ENCODE assay signal across 1 cellular context in the genomic region with DNA sequence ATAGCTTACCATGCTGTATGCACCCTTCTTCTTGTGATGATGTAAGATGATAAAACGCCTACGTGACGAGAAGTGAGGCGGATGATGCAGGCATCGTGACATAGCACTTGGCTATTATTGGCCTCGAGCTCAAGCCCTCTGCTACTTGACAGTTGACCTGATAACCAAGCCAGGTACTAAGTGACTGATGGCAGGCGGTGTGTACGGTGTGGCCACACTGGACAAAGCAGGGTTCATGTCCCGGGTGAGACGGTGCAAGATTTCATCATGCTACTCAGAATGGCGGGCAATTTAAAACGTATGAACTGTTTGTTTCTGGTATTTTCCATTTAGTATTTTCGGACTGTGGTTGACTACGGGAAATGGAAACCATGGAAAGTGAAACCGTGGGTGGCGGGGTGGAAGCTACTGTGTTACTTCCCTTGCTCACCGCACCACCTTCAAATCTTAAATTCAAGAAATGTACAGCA.
TF ChIP-seq lines count a peak whose summit lies in the region.

No MANE protein-coding gene starts in this region.

TF ChIP-seq in K562, 482 proteins besides CTCF, POLR2A, EP300 and RAD21 (continued from another document and continues in another):
- TF ChIP-seq, protein P1, sequence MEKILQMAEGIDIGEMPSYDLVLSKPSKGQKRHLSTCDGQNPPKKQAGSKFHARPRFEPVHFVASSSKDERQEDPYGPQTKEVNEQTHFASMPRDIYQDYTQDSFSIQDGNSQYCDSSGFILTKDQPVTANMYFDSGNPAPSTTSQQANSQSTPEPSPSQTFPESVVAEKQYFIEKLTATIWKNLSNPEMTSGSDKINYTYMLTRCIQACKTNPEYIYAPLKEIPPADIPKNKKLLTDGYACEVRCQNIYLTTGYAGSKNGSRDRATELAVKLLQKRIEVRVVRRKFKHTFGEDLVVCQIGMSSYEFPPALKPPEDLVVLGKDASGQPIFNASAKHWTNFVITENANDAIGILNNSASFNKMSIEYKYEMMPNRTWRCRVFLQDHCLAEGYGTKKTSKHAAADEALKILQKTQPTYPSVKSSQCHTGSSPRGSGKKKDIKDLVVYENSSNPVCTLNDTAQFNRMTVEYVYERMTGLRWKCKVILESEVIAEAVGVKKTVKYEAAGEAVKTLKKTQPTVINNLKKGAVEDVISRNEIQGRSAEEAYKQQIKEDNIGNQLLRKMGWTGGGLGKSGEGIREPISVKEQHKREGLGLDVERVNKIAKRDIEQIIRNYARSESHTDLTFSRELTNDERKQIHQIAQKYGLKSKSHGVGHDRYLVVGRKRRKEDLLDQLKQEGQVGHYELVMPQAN (IDR thresholded peaks at IDR 0.05; ENCODE audit: borderline replicate concordance), result no peak
- no peak for TF ChIP-seq FOXA1 (IDR thresholded peaks at IDR 0.05; ENCODE audit: borderline replicate concordance)
- peak; percentile 78 for TF ChIP-seq NCOA1 (IDR thresholded peaks at IDR 0.05; ENCODE audit: low read depth)
- no peak for TF ChIP-seq ZNF224 (CRISPR knock-in tag; IDR thresholded peaks at IDR 0.05)
- TF ChIP-seq, protein P2, sequence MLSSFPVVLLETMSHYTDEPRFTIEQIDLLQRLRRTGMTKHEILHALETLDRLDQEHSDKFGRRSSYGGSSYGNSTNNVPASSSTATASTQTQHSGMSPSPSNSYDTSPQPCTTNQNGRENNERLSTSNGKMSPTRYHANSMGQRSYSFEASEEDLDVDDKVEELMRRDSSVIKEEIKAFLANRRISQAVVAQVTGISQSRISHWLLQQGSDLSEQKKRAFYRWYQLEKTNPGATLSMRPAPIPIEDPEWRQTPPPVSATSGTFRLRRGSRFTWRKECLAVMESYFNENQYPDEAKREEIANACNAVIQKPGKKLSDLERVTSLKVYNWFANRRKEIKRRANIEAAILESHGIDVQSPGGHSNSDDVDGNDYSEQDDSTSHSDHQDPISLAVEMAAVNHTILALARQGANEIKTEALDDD (IDR thresholded peaks at IDR 0.05), result peak; percentile 70
- TF ChIP-seq TRIM24 (IDR thresholded peaks at IDR 0.05), result no peak; a peak in 2 of 4 replicates
- TF ChIP-seq MEIS2 (IDR thresholded peaks at IDR 0.05; ENCODE audit: partially characterized antibody), result peak; percentile 76
- TF ChIP-seq MTA3 (IDR thresholded peaks at IDR 0.05; ENCODE audit: borderline replicate concordance), result peak; percentile 80
- peak; percentile 63 for TF ChIP-seq MAFG (tag; conservative IDR thresholded peaks at IDR 0.05)
- peak; percentile 86; the same call in 1 of the 2 replicates for TF ChIP-seq TARDBP (IDR thresholded peaks at IDR 0.05)
- TF ChIP-seq ZNF24 (IDR thresholded peaks at IDR 0.05), result no peak
- TF ChIP-seq SRSF9 (IDR thresholded peaks at IDR 0.05; ENCODE audit: borderline replicate concordance, low read depth, low read length), result no peak
- TF ChIP-seq SP2 (IDR thresholded peaks at IDR 0.05; ENCODE audit: extremely low read depth, low read depth, low read length, poor library complexity, severe bottlenecking), result no peak
- peak; percentile 38; the same call in 1 of the 2 replicates for TF ChIP-seq NFRKB (IDR thresholded peaks at IDR 0.05; ENCODE audit: low read depth)
- TF ChIP-seq ZC3H11A (IDR thresholded peaks at IDR 0.05; ENCODE audit: low read depth, low read length), result no peak
- TF ChIP-seq, protein P3, sequence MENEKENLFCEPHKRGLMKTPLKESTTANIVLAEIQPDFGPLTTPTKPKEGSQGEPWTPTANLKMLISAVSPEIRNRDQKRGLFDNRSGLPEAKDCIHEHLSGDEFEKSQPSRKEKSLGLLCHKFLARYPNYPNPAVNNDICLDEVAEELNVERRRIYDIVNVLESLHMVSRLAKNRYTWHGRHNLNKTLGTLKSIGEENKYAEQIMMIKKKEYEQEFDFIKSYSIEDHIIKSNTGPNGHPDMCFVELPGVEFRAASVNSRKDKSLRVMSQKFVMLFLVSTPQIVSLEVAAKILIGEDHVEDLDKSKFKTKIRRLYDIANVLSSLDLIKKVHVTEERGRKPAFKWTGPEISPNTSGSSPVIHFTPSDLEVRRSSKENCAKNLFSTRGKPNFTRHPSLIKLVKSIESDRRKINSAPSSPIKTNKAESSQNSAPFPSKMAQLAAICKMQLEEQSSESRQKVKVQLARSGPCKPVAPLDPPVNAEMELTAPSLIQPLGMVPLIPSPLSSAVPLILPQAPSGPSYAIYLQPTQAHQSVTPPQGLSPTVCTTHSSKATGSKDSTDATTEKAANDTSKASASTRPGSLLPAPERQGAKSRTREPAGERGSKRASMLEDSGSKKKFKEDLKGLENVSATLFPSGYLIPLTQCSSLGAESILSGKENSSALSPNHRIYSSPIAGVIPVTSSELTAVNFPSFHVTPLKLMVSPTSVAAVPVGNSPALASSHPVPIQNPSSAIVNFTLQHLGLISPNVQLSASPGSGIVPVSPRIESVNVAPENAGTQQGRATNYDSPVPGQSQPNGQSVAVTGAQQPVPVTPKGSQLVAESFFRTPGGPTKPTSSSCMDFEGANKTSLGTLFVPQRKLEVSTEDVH (IDR thresholded peaks at IDR 0.05; ENCODE audit: low read depth, partially characterized antibody), result no peak
- TF ChIP-seq MEF2A (IDR thresholded peaks at IDR 0.05; ENCODE audit: control insufficient read depth, low read depth, low read length), result 0 out of 2 replicates have a peak, but pooled peaks have one; percentile 26
- TF ChIP-seq SMARCA4 (IDR thresholded peaks at IDR 0.05), result peak; percentile 41; the same call in 1 of the 2 replicates
- TF ChIP-seq ARNT (IDR thresholded peaks at IDR 0.05), result peak in 1 of 2 experiments; percentile 71; a peak in 1 of 4 replicates
- TF ChIP-seq ATF7 (IDR thresholded peaks at IDR 0.05), result peak; percentile 75
- no peak for TF ChIP-seq SLC30A9 (CRISPR knock-in tag; IDR thresholded peaks at IDR 0.05)
- peak; percentile 78 for TF ChIP-seq NFE2 (IDR thresholded peaks at IDR 0.05; ENCODE audit: low read depth)
- TF ChIP-seq GABPA (tag; conservative IDR thresholded peaks at IDR 0.05; ENCODE audit: low read depth), result 0 out of 2 replicates have a peak, but pooled peaks have one; percentile 19
- TF ChIP-seq, protein P4, sequence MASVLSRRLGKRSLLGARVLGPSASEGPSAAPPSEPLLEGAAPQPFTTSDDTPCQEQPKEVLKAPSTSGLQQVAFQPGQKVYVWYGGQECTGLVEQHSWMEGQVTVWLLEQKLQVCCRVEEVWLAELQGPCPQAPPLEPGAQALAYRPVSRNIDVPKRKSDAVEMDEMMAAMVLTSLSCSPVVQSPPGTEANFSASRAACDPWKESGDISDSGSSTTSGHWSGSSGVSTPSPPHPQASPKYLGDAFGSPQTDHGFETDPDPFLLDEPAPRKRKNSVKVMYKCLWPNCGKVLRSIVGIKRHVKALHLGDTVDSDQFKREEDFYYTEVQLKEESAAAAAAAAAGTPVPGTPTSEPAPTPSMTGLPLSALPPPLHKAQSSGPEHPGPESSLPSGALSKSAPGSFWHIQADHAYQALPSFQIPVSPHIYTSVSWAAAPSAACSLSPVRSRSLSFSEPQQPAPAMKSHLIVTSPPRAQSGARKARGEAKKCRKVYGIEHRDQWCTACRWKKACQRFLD (CRISPR knock-in tag; IDR thresholded peaks at IDR 0.05), result peak; percentile 31; the same call in 1 of the 2 replicates
- 0 out of 2 replicates have a peak, but pooled peaks have one; percentile 32 for TF ChIP-seq KHSRP (IDR thresholded peaks at IDR 0.05)
- no peak for TF ChIP-seq RBM17 (IDR thresholded peaks at IDR 0.05; ENCODE audit: borderline replicate concordance, low read depth, low read length)
- TF ChIP-seq, protein P5, sequence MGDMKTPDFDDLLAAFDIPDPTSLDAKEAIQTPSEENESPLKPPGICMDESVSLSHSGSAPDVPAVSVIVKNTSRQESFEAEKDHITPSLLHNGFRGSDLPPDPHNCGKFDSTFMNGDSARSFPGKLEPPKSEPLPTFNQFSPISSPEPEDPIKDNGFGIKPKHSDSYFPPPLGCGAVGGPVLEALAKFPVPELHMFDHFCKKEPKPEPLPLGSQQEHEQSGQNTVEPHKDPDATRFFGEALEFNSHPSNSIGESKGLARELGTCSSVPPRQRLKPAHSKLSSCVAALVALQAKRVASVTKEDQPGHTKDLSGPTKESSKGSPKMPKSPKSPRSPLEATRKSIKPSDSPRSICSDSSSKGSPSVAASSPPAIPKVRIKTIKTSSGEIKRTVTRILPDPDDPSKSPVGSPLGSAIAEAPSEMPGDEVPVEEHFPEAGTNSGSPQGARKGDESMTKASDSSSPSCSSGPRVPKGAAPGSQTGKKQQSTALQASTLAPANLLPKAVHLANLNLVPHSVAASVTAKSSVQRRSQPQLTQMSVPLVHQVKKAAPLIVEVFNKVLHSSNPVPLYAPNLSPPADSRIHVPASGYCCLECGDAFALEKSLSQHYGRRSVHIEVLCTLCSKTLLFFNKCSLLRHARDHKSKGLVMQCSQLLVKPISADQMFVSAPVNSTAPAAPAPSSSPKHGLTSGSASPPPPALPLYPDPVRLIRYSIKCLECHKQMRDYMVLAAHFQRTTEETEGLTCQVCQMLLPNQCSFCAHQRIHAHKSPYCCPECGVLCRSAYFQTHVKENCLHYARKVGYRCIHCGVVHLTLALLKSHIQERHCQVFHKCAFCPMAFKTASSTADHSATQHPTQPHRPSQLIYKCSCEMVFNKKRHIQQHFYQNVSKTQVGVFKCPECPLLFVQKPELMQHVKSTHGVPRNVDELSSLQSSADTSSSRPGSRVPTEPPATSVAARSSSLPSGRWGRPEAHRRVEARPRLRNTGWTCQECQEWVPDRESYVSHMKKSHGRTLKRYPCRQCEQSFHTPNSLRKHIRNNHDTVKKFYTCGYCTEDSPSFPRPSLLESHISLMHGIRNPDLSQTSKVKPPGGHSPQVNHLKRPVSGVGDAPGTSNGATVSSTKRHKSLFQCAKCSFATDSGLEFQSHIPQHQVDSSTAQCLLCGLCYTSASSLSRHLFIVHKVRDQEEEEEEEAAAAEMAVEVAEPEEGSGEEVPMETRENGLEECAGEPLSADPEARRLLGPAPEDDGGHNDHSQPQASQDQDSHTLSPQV (IDR thresholded peaks at IDR 0.05), result peak; percentile 56; the same call in 1 of the 2 replicates
- TF ChIP-seq, protein P6, sequence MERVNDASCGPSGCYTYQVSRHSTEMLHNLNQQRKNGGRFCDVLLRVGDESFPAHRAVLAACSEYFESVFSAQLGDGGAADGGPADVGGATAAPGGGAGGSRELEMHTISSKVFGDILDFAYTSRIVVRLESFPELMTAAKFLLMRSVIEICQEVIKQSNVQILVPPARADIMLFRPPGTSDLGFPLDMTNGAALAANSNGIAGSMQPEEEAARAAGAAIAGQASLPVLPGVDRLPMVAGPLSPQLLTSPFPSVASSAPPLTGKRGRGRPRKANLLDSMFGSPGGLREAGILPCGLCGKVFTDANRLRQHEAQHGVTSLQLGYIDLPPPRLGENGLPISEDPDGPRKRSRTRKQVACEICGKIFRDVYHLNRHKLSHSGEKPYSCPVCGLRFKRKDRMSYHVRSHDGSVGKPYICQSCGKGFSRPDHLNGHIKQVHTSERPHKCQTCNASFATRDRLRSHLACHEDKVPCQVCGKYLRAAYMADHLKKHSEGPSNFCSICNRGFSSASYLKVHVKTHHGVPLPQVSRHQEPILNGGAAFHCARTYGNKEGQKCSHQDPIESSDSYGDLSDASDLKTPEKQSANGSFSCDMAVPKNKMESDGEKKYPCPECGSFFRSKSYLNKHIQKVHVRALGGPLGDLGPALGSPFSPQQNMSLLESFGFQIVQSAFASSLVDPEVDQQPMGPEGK (CRISPR knock-in tag; IDR thresholded peaks at IDR 0.05; ENCODE audit: borderline replicate concordance), result no peak
- no peak for TF ChIP-seq TCF7 (IDR thresholded peaks at IDR 0.05; ENCODE audit: borderline replicate concordance)
- no peak for TF ChIP-seq TGIF2 (CRISPR knock-in tag; IDR thresholded peaks at IDR 0.05)
- TF ChIP-seq ARID1B (IDR thresholded peaks at IDR 0.05), result 0 out of 2 replicates have a peak, but pooled peaks have one; percentile 39
- peak; percentile 82 for TF ChIP-seq CTBP1 (IDR thresholded peaks at IDR 0.05; ENCODE audit: borderline replicate concordance)
- TF ChIP-seq RBM39 (optimal IDR thresholded peaks at IDR 0.05; ENCODE audit: low read depth, low read length), result no peak
- TF ChIP-seq PHF21A (IDR thresholded peaks at IDR 0.05; ENCODE audit: borderline replicate concordance, low read depth), result no peak
- no peak for TF ChIP-seq SREBF1 (IDR thresholded peaks at IDR 0.05; ENCODE audit: borderline replicate concordance, low read depth, low read length)
- TF ChIP-seq, protein P7, sequence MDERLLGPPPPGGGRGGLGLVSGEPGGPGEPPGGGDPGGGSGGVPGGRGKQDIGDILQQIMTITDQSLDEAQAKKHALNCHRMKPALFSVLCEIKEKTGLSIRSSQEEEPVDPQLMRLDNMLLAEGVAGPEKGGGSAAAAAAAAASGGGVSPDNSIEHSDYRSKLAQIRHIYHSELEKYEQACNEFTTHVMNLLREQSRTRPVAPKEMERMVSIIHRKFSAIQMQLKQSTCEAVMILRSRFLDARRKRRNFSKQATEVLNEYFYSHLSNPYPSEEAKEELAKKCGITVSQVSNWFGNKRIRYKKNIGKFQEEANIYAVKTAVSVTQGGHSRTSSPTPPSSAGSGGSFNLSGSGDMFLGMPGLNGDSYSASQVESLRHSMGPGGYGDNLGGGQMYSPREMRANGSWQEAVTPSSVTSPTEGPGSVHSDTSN (CRISPR knock-in tag; IDR thresholded peaks at IDR 0.05; ENCODE audit: low read depth), result no peak
- TF ChIP-seq, protein P7 (tag; conservative IDR thresholded peaks at IDR 0.05; ENCODE audit: low read depth), result peak; percentile 48
- TF ChIP-seq, protein P8, sequence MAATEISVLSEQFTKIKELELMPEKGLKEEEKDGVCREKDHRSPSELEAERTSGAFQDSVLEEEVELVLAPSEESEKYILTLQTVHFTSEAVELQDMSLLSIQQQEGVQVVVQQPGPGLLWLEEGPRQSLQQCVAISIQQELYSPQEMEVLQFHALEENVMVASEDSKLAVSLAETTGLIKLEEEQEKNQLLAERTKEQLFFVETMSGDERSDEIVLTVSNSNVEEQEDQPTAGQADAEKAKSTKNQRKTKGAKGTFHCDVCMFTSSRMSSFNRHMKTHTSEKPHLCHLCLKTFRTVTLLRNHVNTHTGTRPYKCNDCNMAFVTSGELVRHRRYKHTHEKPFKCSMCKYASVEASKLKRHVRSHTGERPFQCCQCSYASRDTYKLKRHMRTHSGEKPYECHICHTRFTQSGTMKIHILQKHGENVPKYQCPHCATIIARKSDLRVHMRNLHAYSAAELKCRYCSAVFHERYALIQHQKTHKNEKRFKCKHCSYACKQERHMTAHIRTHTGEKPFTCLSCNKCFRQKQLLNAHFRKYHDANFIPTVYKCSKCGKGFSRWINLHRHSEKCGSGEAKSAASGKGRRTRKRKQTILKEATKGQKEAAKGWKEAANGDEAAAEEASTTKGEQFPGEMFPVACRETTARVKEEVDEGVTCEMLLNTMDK (IDR thresholded peaks at IDR 0.05; ENCODE audit: borderline replicate concordance, insufficient read depth, low read depth, low read length, poor library complexity, severe bottlenecking), result no peak
- 0 out of 2 replicates have a peak, but pooled peaks have one; percentile 38 for TF ChIP-seq ZNF134 (CRISPR knock-in tag; conservative IDR thresholded peaks at IDR 0.05)
- no peak for TF ChIP-seq TBP (optimal IDR thresholded peaks at IDR 0.05; ENCODE audit: low read depth, low read length)
- TF ChIP-seq ZNF444 (CRISPR knock-in tag; IDR thresholded peaks at IDR 0.05), result no peak
- TF ChIP-seq ZEB2 (IDR thresholded peaks at IDR 0.05), result peak; percentile 83
- TF ChIP-seq MEF2D (tag; conservative IDR thresholded peaks at IDR 0.05; ENCODE audit: low read depth), result peak; percentile 79
